ENCODE assay signal across 1 cellular context in genomic region chr20:56368351-56369134, GRCh38.
TF ChIP-seq lines count a peak whose summit lies in the region.

No MANE protein-coding gene starts in this region.

TF ChIP-seq in K562, 482 proteins besides CTCF, POLR2A, EP300 and RAD21 (continues in another document):
- TF ChIP-seq U2AF1 (optimal IDR thresholded peaks at IDR 0.05; ENCODE audit: low read depth, low read length) (no peak), ZNF146 (CRISPR knock-in tag; IDR thresholded peaks at IDR 0.05; ENCODE audit: unreplicated experiment) (no peak), GATAD2A (IDR thresholded peaks at IDR 0.05) (no peak), NELFE (IDR thresholded peaks at IDR 0.05; ENCODE audit: insufficient read depth, insufficient read length) (no peak), CEBPZ (IDR thresholded peaks at IDR 0.05; ENCODE audit: borderline replicate concordance, low read depth, low read length) (no peak), SIX5 (IDR thresholded peaks at IDR 0.05; ENCODE audit: borderline replicate concordance in 1 of 2, insufficient read depth in 1 of 2, low read depth in 1 of 2, low read length in 2 of 2) (no peak), ZEB2 (IDR thresholded peaks at IDR 0.05) (no peak), CBFA2T2 (conservative IDR thresholded peaks at IDR 0.05) (peak; percentile 19; the same call in 1 of the 2 replicates), STAT6 (CRISPR knock-in tag; IDR thresholded peaks at IDR 0.05) (no peak), ZNF592 (IDR thresholded peaks at IDR 0.05) (0 out of 2 replicates have a peak, but pooled peaks have one; percentile 26), ZNF609 (CRISPR knock-in tag; IDR thresholded peaks at IDR 0.05; ENCODE audit: borderline replicate concordance) (no peak), POLR2AphosphoS2 (IDR thresholded peaks at IDR 0.05; ENCODE audit: low read length) (0 out of 2 replicates have a peak, but pooled peaks have one; percentile 20), MCM2 (IDR thresholded peaks at IDR 0.05; ENCODE audit: low read depth) (no peak), ZMIZ1 (IDR thresholded peaks at IDR 0.05; ENCODE audit: low read depth in 2 of 2, low read length in 2 of 2) (no peak), SREBF1 (IDR thresholded peaks at IDR 0.05; ENCODE audit: borderline replicate concordance, low read depth, low read length) (no peak), C11orf30 (IDR thresholded peaks at IDR 0.05; ENCODE audit: low read depth) (0 out of 2 replicates have a peak, but pooled peaks have one; percentile 12), MAFF (IDR thresholded peaks at IDR 0.05; ENCODE audit: low read length) (no peak), HDAC1 (IDR thresholded peaks at IDR 0.05) (no peak), E2F8 (IDR thresholded peaks at IDR 0.05; ENCODE audit: low read depth, partially characterized antibody) (peak; percentile 14), POU5F1 (IDR thresholded peaks at IDR 0.05; ENCODE audit: borderline replicate concordance, low read depth, low read length, partially characterized antibody) (no peak), ESRRA (IDR thresholded peaks at IDR 0.05; ENCODE audit: borderline replicate concordance, low read depth) (no peak), ERF (CRISPR knock-in tag; IDR thresholded peaks at IDR 0.05) (0 out of 2 replicates have a peak, but pooled peaks have one; percentile 25), ZNF766 (CRISPR knock-in tag; conservative IDR thresholded peaks at IDR 0.05) (no peak), TFE3 (CRISPR knock-in tag; IDR thresholded peaks at IDR 0.05) (peak; percentile 80), BRF1 (IDR thresholded peaks at IDR 0.05; ENCODE audit: borderline replicate concordance, extremely low read depth, insufficient read length) (no peak), TSC22D4 (tag; IDR thresholded peaks at IDR 0.05) (no peak), USF2 (CRISPR knock-in tag; IDR thresholded peaks at IDR 0.05) (peak; percentile 21; the same call in 1 of the 2 replicates), MED1 (CRISPR knock-in tag; IDR thresholded peaks at IDR 0.05; ENCODE audit: borderline replicate concordance) (no peak), PML (IDR thresholded peaks at IDR 0.05; ENCODE audit: low read length) (no peak)
